ENCODE assay signal across 1 cellular context in the genomic region with DNA sequence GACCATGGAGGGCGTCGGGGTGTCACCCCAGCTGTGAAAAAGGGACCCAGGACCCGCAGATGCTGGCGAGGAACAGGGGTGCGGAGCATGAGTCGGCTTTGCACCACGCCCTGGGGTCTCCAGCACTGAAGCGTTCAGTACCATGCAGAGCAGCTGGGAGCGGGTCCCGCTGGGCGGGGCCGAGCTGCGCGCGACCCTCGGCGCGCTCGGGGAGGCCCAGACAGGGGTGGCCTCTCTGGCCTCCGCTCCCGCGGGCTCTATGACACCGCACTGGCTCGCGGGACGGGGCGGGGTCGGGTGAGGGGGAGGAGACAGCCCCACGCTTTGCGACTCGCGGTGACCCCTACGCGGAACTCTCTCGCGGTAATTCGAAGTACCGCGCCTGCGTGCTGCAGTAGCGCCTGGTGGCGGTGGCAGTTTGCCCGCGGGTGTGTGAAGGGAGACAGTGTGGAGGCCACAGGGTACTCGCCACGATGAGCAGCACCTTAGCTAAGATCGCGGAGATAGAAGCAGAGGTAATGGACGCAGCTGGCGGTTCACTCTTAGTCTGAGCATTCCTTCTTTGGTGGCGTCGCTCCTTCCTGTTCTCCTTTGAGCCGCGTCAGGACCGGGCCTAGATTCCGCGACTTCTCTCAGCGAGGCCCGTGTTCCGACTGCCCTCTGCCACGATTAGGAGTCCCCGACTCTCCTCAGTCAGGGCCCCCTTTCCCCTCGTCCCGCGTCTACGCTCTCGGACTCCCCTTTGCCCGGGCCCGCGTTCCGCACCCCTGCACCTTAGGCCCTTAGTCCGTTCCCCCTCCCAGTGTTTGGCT.
TF ChIP-seq lines count a peak whose summit lies in the region.

A gene with protein sequence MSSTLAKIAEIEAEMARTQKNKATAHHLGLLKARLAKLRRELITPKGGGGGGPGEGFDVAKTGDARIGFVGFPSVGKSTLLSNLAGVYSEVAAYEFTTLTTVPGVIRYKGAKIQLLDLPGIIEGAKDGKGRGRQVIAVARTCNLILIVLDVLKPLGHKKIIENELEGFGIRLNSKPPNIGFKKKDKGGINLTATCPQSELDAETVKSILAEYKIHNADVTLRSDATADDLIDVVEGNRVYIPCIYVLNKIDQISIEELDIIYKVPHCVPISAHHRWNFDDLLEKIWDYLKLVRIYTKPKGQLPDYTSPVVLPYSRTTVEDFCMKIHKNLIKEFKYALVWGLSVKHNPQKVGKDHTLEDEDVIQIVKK (plus strand): TSS at position 394 of the 812 bp plus-strand sequence. CDS start 80 bp downstream, at position 474.

TF ChIP-seq in A549, 52 proteins besides CTCF, POLR2A, EP300 and RAD21 (continued from another document):
- TF ChIP-seq, protein P1, sequence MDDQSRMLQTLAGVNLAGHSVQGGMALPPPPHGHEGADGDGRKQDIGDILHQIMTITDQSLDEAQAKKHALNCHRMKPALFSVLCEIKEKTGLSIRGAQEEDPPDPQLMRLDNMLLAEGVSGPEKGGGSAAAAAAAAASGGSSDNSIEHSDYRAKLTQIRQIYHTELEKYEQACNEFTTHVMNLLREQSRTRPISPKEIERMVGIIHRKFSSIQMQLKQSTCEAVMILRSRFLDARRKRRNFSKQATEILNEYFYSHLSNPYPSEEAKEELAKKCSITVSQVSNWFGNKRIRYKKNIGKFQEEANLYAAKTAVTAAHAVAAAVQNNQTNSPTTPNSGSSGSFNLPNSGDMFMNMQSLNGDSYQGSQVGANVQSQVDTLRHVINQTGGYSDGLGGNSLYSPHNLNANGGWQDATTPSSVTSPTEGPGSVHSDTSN (IDR thresholded peaks at IDR 0.05): no peak
- TF ChIP-seq, protein P2, sequence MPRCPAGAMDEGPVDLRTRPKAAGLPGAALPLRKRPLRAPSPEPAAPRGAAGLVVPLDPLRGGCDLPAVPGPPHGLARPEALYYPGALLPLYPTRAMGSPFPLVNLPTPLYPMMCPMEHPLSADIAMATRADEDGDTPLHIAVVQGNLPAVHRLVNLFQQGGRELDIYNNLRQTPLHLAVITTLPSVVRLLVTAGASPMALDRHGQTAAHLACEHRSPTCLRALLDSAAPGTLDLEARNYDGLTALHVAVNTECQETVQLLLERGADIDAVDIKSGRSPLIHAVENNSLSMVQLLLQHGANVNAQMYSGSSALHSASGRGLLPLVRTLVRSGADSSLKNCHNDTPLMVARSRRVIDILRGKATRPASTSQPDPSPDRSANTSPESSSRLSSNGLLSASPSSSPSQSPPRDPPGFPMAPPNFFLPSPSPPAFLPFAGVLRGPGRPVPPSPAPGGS (IDR thresholded peaks at IDR 0.05): peak; percentile 82
- TF ChIP-seq, protein P3, sequence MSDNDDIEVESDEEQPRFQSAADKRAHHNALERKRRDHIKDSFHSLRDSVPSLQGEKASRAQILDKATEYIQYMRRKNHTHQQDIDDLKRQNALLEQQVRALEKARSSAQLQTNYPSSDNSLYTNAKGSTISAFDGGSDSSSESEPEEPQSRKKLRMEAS (IDR thresholded peaks at IDR 0.05): peak; percentile 60
- peak; percentile 79 for TF ChIP-seq CHD2 (IDR thresholded peaks at IDR 0.05; ENCODE audit: low read length, partially characterized antibody)
